8 cellular contexts compared by ENCODE assay signal in the genomic region with DNA sequence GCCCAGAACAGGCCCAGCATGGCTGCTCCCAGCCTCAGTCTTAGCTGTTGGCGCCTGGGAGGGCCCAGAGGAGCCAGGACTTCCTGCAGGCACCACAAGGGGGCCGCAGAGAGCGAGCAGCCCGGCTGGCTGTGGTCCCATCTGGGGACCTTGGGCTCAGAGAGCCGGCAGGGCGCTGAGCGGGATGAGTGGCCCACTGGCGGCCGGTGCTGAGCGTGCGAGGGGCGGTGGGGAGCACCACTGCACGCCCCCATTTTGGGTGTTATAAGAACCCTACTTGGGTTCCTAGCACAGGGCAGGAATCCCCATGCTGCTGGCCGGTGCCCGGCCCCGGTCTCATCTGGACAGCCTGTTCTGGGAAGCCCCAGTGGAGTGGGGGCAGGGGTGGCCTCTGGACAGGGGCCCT. TPM values are rescaled to one million over a fixed set of nuclear protein-coding genes. Genes with fewer than 3 reads are reported as not detected.
DNase-seq lines count a peak whose midpoint lies in the region; ATAC-seq and TF ChIP-seq lines count a peak whose summit lies in the region.

No MANE protein-coding gene starts in this region.

- H3K9ac ChIP-seq in KMS-11, result no peak overlapping the region

- ATAC-seq in activated CD4-positive, alpha-beta T cell treated with anti-CD3 and anti-CD28 coated beads for 36 hours, result peak; percentile 96
- no peak for ATAC-seq in HG03039 (IDR thresholded peaks at IDR 0.05; ENCODE audit: unreplicated experiment)

- H2AFZ ChIP-seq in KMS-11 (ENCODE audit: low read depth), result peak overlapping the region; percentile 45; the same call in 1 of the 2 replicates

- no peaks in the 10 kb centered on the region for H3K79me2 ChIP-seq in KMS-11 (ENCODE audit: insufficient read depth, low read depth)

- no peaks in the 10 kb centered on the region for H3K36me3 ChIP-seq in KMS-11 (ENCODE audit: insufficient read depth)

- peaks cover 6% of the 10 kb centered on the region for H3K4me1 ChIP-seq in KMS-11 (ENCODE audit: low read depth, poor library complexity, severe bottlenecking)

- H3K27me3 ChIP-seq in KMS-11 (ENCODE audit: insufficient read depth, low read depth), result no peaks in the 10 kb centered on the region

- peak overlapping the region; percentile 29; the same call in 1 of the 2 replicates for H3K4me2 ChIP-seq in KMS-11

- no peaks in the 10 kb centered on the region for H3K27me3 Mint-ChIP-seq in activated CD4-positive, alpha-beta T cell treated with anti-CD3 and anti-CD28 coated beads for 36 hours

- H3K4me3 Mint-ChIP-seq in activated CD4-positive, alpha-beta T cell treated with anti-CD3 and anti-CD28 coated beads for 36 hours, result no peak overlapping the region

- no peak overlapping the region for H3K27ac ChIP-seq in KMS-11

- peak; percentile 86 for TF ChIP-seq CTCF in KMS-11 (conservative IDR thresholded peaks at IDR 0.05; ENCODE audit: low read depth, low read length)

- H3K9me3 Mint-ChIP-seq in activated CD4-positive, alpha-beta T cell treated with anti-CD3 and anti-CD28 coated beads for 36 hours (ENCODE audit: low read depth), result no peaks in the 10 kb centered on the region

- POLR2A ChIA-PET in activated CD4-positive, alpha-beta T cell treated with anti-CD3 and anti-CD28 coated beads for 36 hours (lab: Charles Lee), result no interaction called here

- intact Hi-C loops in activated CD4-positive, alpha-beta T cell treated with anti-CD3 and anti-CD28 coated beads for 36 hours (cut with DNase I, micrococcal nuclease), result loop anchor here (1.0 to 2.0 kb wide), 4 partner anchors 42 to 80 kb away; no protein-coding TSS in a partner anchor

- no peaks in the 10 kb centered on the region for H4K20me1 ChIP-seq in KMS-11 (ENCODE audit: insufficient read depth)

- H3K4me1 Mint-ChIP-seq in activated CD4-positive, alpha-beta T cell treated with anti-CD3 and anti-CD28 coated beads for 36 hours, result no peaks in the 10 kb centered on the region

- no peak overlapping the region for H3K4me3 ChIP-seq in KMS-11 (IDR thresholded peaks at IDR 0.05; ENCODE audit: insufficient read depth, low read depth, low read length)

- no peak overlapping the region for H3K27ac Mint-ChIP-seq in activated CD4-positive, alpha-beta T cell treated with anti-CD3 and anti-CD28 coated beads for 36 hours

- peak; percentile 95 for DNase-seq in GM03348 (ENCODE audit: low spot score)
- peak; percentile 77 for DNase-seq in activated CD4-positive, alpha-beta T cell treated with anti-CD3 and anti-CD28 coated beads for 36 hours
- peak; percentile 61 for DNase-seq in central memory CD4-positive, alpha-beta T cell
- DNase-seq in left kidney (ENCODE audit: low read depth, low spot score), result peak; percentile 74
- DNase-seq in stimulated activated CD4-positive, alpha-beta T cell treated with anti-CD3 and anti-CD28 coated beads, Interleukin-4, amount 100 ng/mL, for 1 hour, result peak; percentile 68
- DNase-seq in NCI-H1417 treated with DMSO at 0.1 percent for 48 hours (lab: John Stamatoyannopoulos, UW), result no peak

- CTCF ChIA-PET in activated CD4-positive, alpha-beta T cell treated with anti-CD3 and anti-CD28 coated beads for 36 hours (lab: Charles Lee), result interaction anchor here (0.6 to 1.2 kb wide), 5 partner anchors 38 to 78 kb away, joined by 3 to 8 read pairs (median 3); no protein-coding TSS in a partner anchor

- peaks cover 15% of the 10 kb centered on the region for H3K36me3 Mint-ChIP-seq in activated CD4-positive, alpha-beta T cell treated with anti-CD3 and anti-CD28 coated beads for 36 hours (ENCODE audit: low read depth)

RNA-seq across cellular contexts. Expression of a gene that starts 25.9 kb away (rescaled TPM):
- total RNA-seq in activated CD4-positive, alpha-beta T cell treated with anti-CD3 and anti-CD28 coated beads for 36 hours, result 1 to 10 TPM; 1.1 to 1.2 TPM

RNA-seq across cellular contexts. Expression of a gene that starts 29.1 kb away (rescaled TPM):
- 100 to 1,000 TPM; 136 to 152 TPM for total RNA-seq in activated CD4-positive, alpha-beta T cell treated with anti-CD3 and anti-CD28 coated beads for 36 hours

RNA-seq across cellular contexts. Expression of a gene that starts 38.0 kb away (rescaled TPM):
- 100 to 1,000 TPM; 182 to 186 TPM for total RNA-seq in activated CD4-positive, alpha-beta T cell treated with anti-CD3 and anti-CD28 coated beads for 36 hours

RNA-seq across cellular contexts. Expression of a gene that starts 42.3 kb away (rescaled TPM):
- 10 to 100 TPM; 21.7 to 31.8 TPM for total RNA-seq in activated CD4-positive, alpha-beta T cell treated with anti-CD3 and anti-CD28 coated beads for 36 hours

RNA-seq across cellular contexts. Expression of a gene that starts 50.4 kb away (rescaled TPM):
- total RNA-seq in activated CD4-positive, alpha-beta T cell treated with anti-CD3 and anti-CD28 coated beads for 36 hours, result 1 to 10 TPM; 1.4 to 2.4 TPM
